ENCODE assay signal across 16 cellular contexts in the genomic region with DNA sequence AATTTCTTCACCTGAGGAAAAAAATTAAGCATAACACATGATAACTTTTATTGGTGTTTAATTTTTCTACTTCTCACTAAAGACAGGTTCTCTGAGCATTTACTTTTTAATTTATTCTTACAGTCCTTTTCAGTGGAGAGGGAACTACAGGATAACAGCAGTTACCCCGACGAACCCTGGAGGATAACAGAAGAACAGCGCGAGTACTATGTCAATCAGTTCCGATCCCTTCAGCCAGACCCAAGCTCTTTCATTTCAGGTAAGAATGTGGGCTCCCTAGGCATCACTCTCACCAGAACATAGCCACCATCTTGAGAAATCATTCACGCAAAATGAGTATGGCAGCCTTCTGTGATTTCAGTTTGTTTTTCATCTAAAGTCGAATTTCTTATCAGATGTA.
"Had no signal": no experiment of that assay in that cellular context is flagged by ENCODE, and none has a peak within 500 bp of the region (broad histone marks: within the 10 kb centered on the region; RNA-seq: fewer than 3 reads in every experiment).

No MANE protein-coding gene starts in this region.

- DNase-seq: activated CD4-positive, alpha-beta T cell treated with anti-CD3 and anti-CD28 coated beads for 1 hour; activated CD8-positive, alpha-beta memory T cell treated with anti-CD3 and anti-CD28 coated beads, Interleukin-2, amount 50 U/mL, for 48 hours; NCI-H1436 treated with DMSO at 0.1 percent for 48 hours had no signal

- H3K27me3 Mint-ChIP-seq: activated CD4-positive, alpha-beta memory T cell treated with anti-CD3 and anti-CD28 coated beads, Interleukin-2, amount 10 ng/mL, durations not matched to agents 7 days and 5 days; activated naive CD4-positive, alpha-beta T cell treated with anti-CD3 and anti-CD28 coated beads, Interleukin-2, amount 10 ng/mL, durations not matched to agents 7 days and 5 days; activated naive CD8-positive, alpha-beta T cell; activated naive CD8-positive, alpha-beta T cell treated with anti-CD3 and anti-CD28 coated beads, Interleukin-2, amount 50 U/mL, for 24 hours; T-helper 17 cell had no signal

- H3K4me2 ChIP-seq: SK-N-SH had no signal

- H3K4me1 ChIP-seq: Peyer's patch, SJSA1 had no signal

- H3K4me1 Mint-ChIP-seq: activated CD4-positive, alpha-beta memory T cell treated with anti-CD3 and anti-CD28 coated beads, Interleukin-2, amount 10 ng/mL, durations not matched to agents 7 days and 5 days; activated CD8-positive, alpha-beta memory T cell treated with anti-CD3 and anti-CD28 coated beads, Interleukin-2, amount 10 ng/mL, durations not matched to agents 7 days and 5 days; activated naive CD4-positive, alpha-beta T cell treated with anti-CD3 and anti-CD28 coated beads, Interleukin-2, amount 10 ng/mL, durations not matched to agents 7 days and 5 days; T-cell had no signal

- H3K27ac ChIP-seq: brain microvascular endothelial cell, Peyer's patch, SJSA1, VCaP had no signal

- H3K4me3 ChIP-seq: MG63, Peyer's patch, SJSA1 had no signal

- H3K9me3 Mint-ChIP-seq: activated CD4-positive, alpha-beta memory T cell treated with anti-CD3 and anti-CD28 coated beads, Interleukin-2, amount 10 ng/mL, durations not matched to agents 7 days and 5 days; activated naive CD4-positive, alpha-beta T cell treated with anti-CD3 and anti-CD28 coated beads, Interleukin-2, amount 10 ng/mL, durations not matched to agents 7 days and 5 days; activated naive CD8-positive, alpha-beta T cell treated with anti-CD3 and anti-CD28 coated beads, Interleukin-2, amount 50 U/mL, for 24 hours; T-cell had no signal

- H3K9me2 ChIP-seq: SK-N-SH had no signal

- H3K9me3 ChIP-seq: MG63, Peyer's patch, SJSA1, SK-N-SH had no signal

- H3K36me3 Mint-ChIP-seq: activated CD8-positive, alpha-beta memory T cell treated with anti-CD3 and anti-CD28 coated beads, Interleukin-2, amount 10 ng/mL, durations not matched to agents 7 days and 5 days; activated naive CD4-positive, alpha-beta T cell treated with anti-CD3 and anti-CD28 coated beads, Interleukin-2, amount 10 ng/mL, durations not matched to agents 7 days and 5 days; activated naive CD8-positive, alpha-beta T cell; T-cell had no signal

- H3K27ac Mint-ChIP-seq: activated CD4-positive, alpha-beta memory T cell treated with anti-CD3 and anti-CD28 coated beads, Interleukin-2, amount 10 ng/mL, durations not matched to agents 7 days and 5 days; activated CD8-positive, alpha-beta memory T cell treated with anti-CD3 and anti-CD28 coated beads, Interleukin-2, amount 10 ng/mL, durations not matched to agents 7 days and 5 days; activated naive CD4-positive, alpha-beta T cell treated with anti-CD3 and anti-CD28 coated beads, Interleukin-2, amount 10 ng/mL, durations not matched to agents 7 days and 5 days; activated naive CD8-positive, alpha-beta T cell; activated naive CD8-positive, alpha-beta T cell treated with anti-CD3 and anti-CD28 coated beads, Interleukin-2, amount 50 U/mL, for 24 hours; T-cell; T-helper 17 cell had no signal

- H3K27me3 ChIP-seq: brain microvascular endothelial cell, MG63, Peyer's patch, SJSA1 had no signal

- H3K4me3 Mint-ChIP-seq: activated CD4-positive, alpha-beta memory T cell treated with anti-CD3 and anti-CD28 coated beads, Interleukin-2, amount 10 ng/mL, durations not matched to agents 7 days and 5 days; activated CD8-positive, alpha-beta memory T cell treated with anti-CD3 and anti-CD28 coated beads, Interleukin-2, amount 10 ng/mL, durations not matched to agents 7 days and 5 days; activated naive CD4-positive, alpha-beta T cell treated with anti-CD3 and anti-CD28 coated beads, Interleukin-2, amount 10 ng/mL, durations not matched to agents 7 days and 5 days; activated naive CD8-positive, alpha-beta T cell; activated naive CD8-positive, alpha-beta T cell treated with anti-CD3 and anti-CD28 coated beads, Interleukin-2, amount 50 U/mL, for 24 hours; T-cell; T-helper 17 cell had no signal

- ATAC-seq: activated naive CD8-positive, alpha-beta T cell treated with anti-CD3 and anti-CD28 coated beads, Interleukin-2, amount 50 U/mL, for 24 hours had no signal

- H3K9ac ChIP-seq: SK-N-SH had no signal

- H3K36me3 ChIP-seq: brain microvascular endothelial cell, MG63, Peyer's patch, SJSA1 had no signal
